In the genomic region with DNA sequence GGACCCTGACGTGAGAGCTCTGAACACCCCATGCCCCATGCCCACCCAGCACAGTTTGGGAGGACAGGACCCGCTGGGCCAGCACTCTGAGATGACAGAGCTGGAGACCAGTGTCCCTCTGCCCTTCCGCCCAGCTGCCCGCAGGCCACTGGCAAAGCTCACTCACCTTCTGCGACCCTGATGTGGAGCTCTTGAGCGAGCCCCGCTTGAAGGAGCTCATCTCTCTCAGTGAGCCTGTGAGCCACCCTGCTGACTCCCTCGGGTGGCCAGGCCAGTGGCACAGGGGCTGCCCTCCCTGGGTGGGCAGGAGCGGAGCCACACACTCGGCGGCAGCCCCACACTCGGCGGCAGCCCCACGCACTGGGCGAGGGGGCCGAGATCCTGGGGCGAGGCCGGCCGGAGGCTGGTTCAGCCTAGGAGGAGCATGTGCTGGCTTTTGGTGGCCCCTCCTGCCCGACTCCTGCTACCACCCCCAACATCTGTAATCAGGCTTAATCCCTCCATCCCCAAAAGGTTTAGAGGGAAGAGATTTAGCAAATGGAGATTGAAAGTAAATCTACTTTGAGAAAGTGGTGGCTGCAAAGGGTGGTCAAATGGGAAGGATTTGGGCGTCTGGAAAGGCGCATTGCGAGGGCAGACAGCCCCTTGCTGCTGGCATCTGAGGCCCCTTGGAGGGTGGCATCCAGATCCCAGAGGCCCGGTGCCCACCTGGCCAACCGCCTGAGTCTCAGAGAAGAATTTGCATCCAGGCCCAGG, we compare ENCODE assay signal across 22 cellular contexts. TPM values are rescaled to one million over a fixed set of nuclear protein-coding genes. Genes with fewer than 3 reads are reported as not detected.
DNase-seq lines count a peak whose midpoint lies in the region; ATAC-seq and TF ChIP-seq lines count a peak whose summit lies in the region.
"Had no signal": no experiment of that assay in that cellular context is flagged by ENCODE, and none has a peak within 500 bp of the region (broad histone marks: within the 10 kb centered on the region; RNA-seq: fewer than 3 reads in every experiment).

No MANE protein-coding gene starts in this region.

- H3K27me3 ChIP-seq in H7 (ENCODE audit: control insufficient read depth, insufficient read depth, low read length) (no peaks in the 10 kb centered on the region), trophoblast cell (ENCODE audit: insufficient read depth, low read length) (no peaks in the 10 kb centered on the region), SK-N-SH (ENCODE audit: insufficient read depth) (no peaks in the 10 kb centered on the region), suprapubic skin (no peaks in the 10 kb centered on the region)
- H3K27me3 ChIP-seq: BLaER1 treated with 17β-estradiol and CSF1 and Interleukin-3, amounts not matched to agents 10 nM and 100 nM had no signal

- no peak for ATAC-seq in left lobe of liver
- ATAC-seq: HCT116, SK-N-SH treated with all-trans-retinoic acid at 6 μM for 48 hours had no signal

- peak overlapping the region; percentile 92 for H2BK12ac ChIP-seq in trophoblast cell (ENCODE audit: low read length)

- no peak for TF ChIP-seq EP300 in SK-N-SH (IDR thresholded peaks at IDR 0.05; ENCODE audit: borderline replicate concordance in 1 of 2, low read depth in 1 of 2, low read length in 1 of 2)
- no peak for TF ChIP-seq EP300 in suprapubic skin (IDR thresholded peaks at IDR 0.05)

- H3K9me3 ChIP-seq in trophoblast cell (ENCODE audit: insufficient read depth, low read depth, low read length) = peaks cover 4% of the 10 kb centered on the region
- no peaks in the 10 kb centered on the region for H3K9me3 ChIP-seq in SK-N-SH
- no peaks in the 10 kb centered on the region for H3K9me3 ChIP-seq in suprapubic skin
- H3K9me3 ChIP-seq: BLaER1 treated with 17β-estradiol and CSF1 and Interleukin-3, amounts not matched to agents 10 nM and 100 nM had no signal

- H3K23ac ChIP-seq in trophoblast cell (ENCODE audit: low read length) = no peak overlapping the region

- no peak overlapping the region for H2BK5ac ChIP-seq in trophoblast cell (ENCODE audit: low read depth, low read length, poor library complexity)

- DNase-seq in D341Med (ENCODE audit: low spot score) (peak; percentile 75), H7 (peak; percentile 38), left lobe of liver (ENCODE audit: low spot score) (peak; percentile 43), trophoblast cell (no peak), inferior parietal cortex (ENCODE audit: extremely low spot score) (no peak), SK-N-SH (no peak), suprapubic skin (ENCODE audit: low spot score in 2 of 2) (no peak)
- DNase-seq: CD4-positive, alpha-beta T cell; GOT3; NCI-H1092 treated with DMSO at 0.1 percent for 48 hours; NCI-H1436; NCI-H187; NCI-H2081 treated with DMSO at 0.1 percent for 48 hours; NCI-H2171; NCI-H226; NCI-H510A treated with DMSO at 0.1 percent for 48 hours had no signal

- no peak overlapping the region for H3K4me3 ChIP-seq in H7 (ENCODE audit: insufficient read depth, low read depth, low read length)
- no peak overlapping the region for H3K4me3 ChIP-seq in trophoblast cell (ENCODE audit: low read depth, low read length)
- H3K4me3 ChIP-seq in SK-N-SH (ENCODE audit: low read depth in 2 of 2, low read length in 1 of 2) = no peak overlapping the region
- no peak overlapping the region for H3K4me3 ChIP-seq in suprapubic skin
- H3K4me3 ChIP-seq: BLaER1 treated with 17β-estradiol and CSF1 and Interleukin-3, amounts not matched to agents 10 nM and 100 nM had no signal

- peak overlapping the region; percentile 62 for H2BK120ac ChIP-seq in trophoblast cell (ENCODE audit: insufficient read depth, low read length, poor library complexity)

- peak overlapping the region; percentile 0 for H4K8ac ChIP-seq in trophoblast cell (ENCODE audit: low read depth, low read length)

- H3K14ac ChIP-seq in trophoblast cell (ENCODE audit: low read length) = peak overlapping the region; percentile 74

- no peaks in the 10 kb centered on the region for H3K9me2 ChIP-seq in SK-N-SH

- TF ChIP-seq CTCF in SK-N-SH (IDR thresholded peaks at IDR 0.05) = no peak
- TF ChIP-seq CTCF in suprapubic skin (IDR thresholded peaks at IDR 0.05) = no peak

- H3K4me2 ChIP-seq in trophoblast cell (ENCODE audit: low read length) (no peak overlapping the region), SK-N-SH (no peak overlapping the region)
- H3K4me2 ChIP-seq: BLaER1 treated with 17β-estradiol and CSF1 and Interleukin-3, amounts not matched to agents 10 nM and 100 nM; KMS-11 had no signal

- no peak for TF ChIP-seq POLR2A in suprapubic skin (IDR thresholded peaks at IDR 0.05)

- CTCF ChIA-PET in SK-N-SH (lab: Yijun Ruan, JAX) = interaction anchor here (2.6 kb wide), 1 partner anchor 32 kb away, joined by 12 read pairs; no protein-coding TSS in a partner anchor

- no peak overlapping the region for H2AFZ ChIP-seq in trophoblast cell (ENCODE audit: insufficient read depth, low read length, poor library complexity)
- H2AFZ ChIP-seq in SK-N-SH (ENCODE audit: low read depth) = no peak overlapping the region

- no peak overlapping the region for H3K27ac ChIP-seq in trophoblast cell (ENCODE audit: low read depth, low read length)
- no peak overlapping the region for H3K27ac ChIP-seq in SK-N-SH (ENCODE audit: low read depth in 2 of 2, low read length in 1 of 2)
- no peak overlapping the region for H3K27ac ChIP-seq in suprapubic skin
- H3K27ac ChIP-seq: BLaER1 treated with 17β-estradiol and CSF1 and Interleukin-3, amounts not matched to agents 10 nM and 100 nM; KMS-11 had no signal

- H4K12ac ChIP-seq in trophoblast cell (ENCODE audit: low read depth, low read length) = no peak overlapping the region

- WGBS in trophoblast cell (ENCODE audit: extremely low coverage, insufficient coverage, insufficient read length) = no CpG with 5 or more reads among the region's 25 CpGs
- 54% methylated on average over 8 of the region's 25 CpGs for WGBS in SK-N-SH (ENCODE audit: low lambda C conversion rate)
- 96% methylated on average over 13 of the region's 25 CpGs for WGBS in suprapubic skin

- no peak overlapping the region for H3K4ac ChIP-seq in trophoblast cell (ENCODE audit: low read depth, low read length)

- no peaks in the 10 kb centered on the region for H3K36me3 ChIP-seq in H7 (replicated peaks; ENCODE audit: control insufficient read depth, insufficient read depth, low read length)
- H3K36me3 ChIP-seq in trophoblast cell (ENCODE audit: control insufficient read depth in 1 of 2, insufficient read depth in 2 of 2, low read length in 2 of 2) = no peaks in the 10 kb centered on the region
- H3K36me3 ChIP-seq in SK-N-SH (replicated peaks in 1 of 2; ENCODE audit: control insufficient read depth in 1 of 2, insufficient read depth in 2 of 2, low read length in 1 of 2) = no peaks in the 10 kb centered on the region
- no peaks in the 10 kb centered on the region for H3K36me3 ChIP-seq in suprapubic skin
- H3K36me3 ChIP-seq: BLaER1 treated with 17β-estradiol and CSF1 and Interleukin-3, amounts not matched to agents 10 nM and 100 nM had no signal

- peak overlapping the region; percentile 48 for H3K18ac ChIP-seq in trophoblast cell (ENCODE audit: low read length)

- H3K4me1 ChIP-seq in trophoblast cell (ENCODE audit: control insufficient read depth in 1 of 2, insufficient read depth in 2 of 2, low read length in 2 of 2) (peaks cover 42 to 44% of the 10 kb centered on the region in 2 experiments), SK-N-SH (ENCODE audit: control insufficient read depth in 1 of 2, insufficient read depth in 2 of 2, low read depth in 1 of 2, low read length in 1 of 2) (peaks cover 0 to 16% of the 10 kb centered on the region in 2 experiments; a peak in 1 of 4 replicates), suprapubic skin (peaks cover 3% of the 10 kb centered on the region)

- H3F3A ChIP-seq in SK-N-SH (replicated peaks; ENCODE audit: insufficient read depth) = no peaks in the 10 kb centered on the region

- TF ChIP-seq RAD21 in SK-N-SH (IDR thresholded peaks at IDR 0.05; ENCODE audit: low read length) = no peak

- H4K91ac ChIP-seq in trophoblast cell (ENCODE audit: low read depth, low read length) = peak overlapping the region; percentile 90

- POLR2A ChIA-PET in SK-N-SH (lab: Yijun Ruan, JAX) = no interaction called here

- peak overlapping the region; percentile 60 for H2AK5ac ChIP-seq in trophoblast cell (ENCODE audit: low read length)

- no peak overlapping the region for H3K9ac ChIP-seq in trophoblast cell (ENCODE audit: low read length)
- H3K9ac ChIP-seq in SK-N-SH = no peak overlapping the region
- H3K9ac ChIP-seq: BLaER1 treated with 17β-estradiol and CSF1 and Interleukin-3, amounts not matched to agents 10 nM and 100 nM; KMS-11 had no signal

- H3K79me2 ChIP-seq in trophoblast cell (ENCODE audit: control insufficient read depth, insufficient read depth, low read length, poor library complexity) = peaks cover 4% of the 10 kb centered on the region
- no peaks in the 10 kb centered on the region for H3K79me2 ChIP-seq in SK-N-SH (ENCODE audit: insufficient read depth)

- no peaks in the 10 kb centered on the region for H4K20me1 ChIP-seq in SK-N-SH (ENCODE audit: insufficient read depth)
- H4K20me1 ChIP-seq: BLaER1 treated with 17β-estradiol and CSF1 and Interleukin-3, amounts not matched to agents 10 nM and 100 nM had no signal

- H3K79me1 ChIP-seq in trophoblast cell (ENCODE audit: low read length) = peaks cover 34% of the 10 kb centered on the region

TF ChIP-seq in SK-N-SH, 30 proteins besides CTCF, POLR2A, EP300 and RAD21 (continues in another document):
- TF ChIP-seq SMC3 (IDR thresholded peaks at IDR 0.05; ENCODE audit: low read depth, low read length) (no peak), GATA2 (CRISPR knock-in tag; IDR thresholded peaks at IDR 0.05) (no peak)
- TF ChIP-seq, protein P1, sequence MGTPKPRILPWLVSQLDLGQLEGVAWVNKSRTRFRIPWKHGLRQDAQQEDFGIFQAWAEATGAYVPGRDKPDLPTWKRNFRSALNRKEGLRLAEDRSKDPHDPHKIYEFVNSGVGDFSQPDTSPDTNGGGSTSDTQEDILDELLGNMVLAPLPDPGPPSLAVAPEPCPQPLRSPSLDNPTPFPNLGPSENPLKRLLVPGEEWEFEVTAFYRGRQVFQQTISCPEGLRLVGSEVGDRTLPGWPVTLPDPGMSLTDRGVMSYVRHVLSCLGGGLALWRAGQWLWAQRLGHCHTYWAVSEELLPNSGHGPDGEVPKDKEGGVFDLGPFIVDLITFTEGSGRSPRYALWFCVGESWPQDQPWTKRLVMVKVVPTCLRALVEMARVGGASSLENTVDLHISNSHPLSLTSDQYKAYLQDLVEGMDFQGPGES (IDR thresholded peaks at IDR 0.05; ENCODE audit: low read depth, low read length) = no peak

RNA-seq across cellular contexts. Expression of a gene that starts 59.4 kb away (rescaled TPM):
- total RNA-seq in H7 (2014; rRNA removed; shearing (Covaris generic)) = 0.48 and 0.89 TPM in 2 replicates
- total RNA-seq in left lobe of liver (0.10 TPM), suprapubic skin (10 to 100 TPM in 2 of 4 donors, 1 to 10 TPM in 2; 5.1 to 15.2 (median 10.2) TPM)
- polyA plus RNA-seq in trophoblast cell (2013) = 0.03 and 0.04 TPM in 2 replicates
- polyA plus RNA-seq in SK-N-SH (2012; rRNA removed) = not detected in 2 replicates
- 0.10 TPM in 1 of 2 replicates, not detected in the other for polyA plus RNA-seq in SK-N-SH (2012; cell fraction: cytosol; rRNA removed)
- polyA plus RNA-seq in SK-N-SH (2012; cell fraction: nucleus; rRNA removed) = 0.12 TPM in 1 of 2 replicates, not detected in the other
- total RNA-seq: A172; CD4-positive, alpha-beta T cell had no signal
- polyA plus RNA-seq: IgD-negative memory B cell had no signal

Comparison
In these comparisons a context has a peak if more than half of its experiments do, and no peak if none do; other contexts are left out.
1. DNase-seq: peak in D341Med (single experiment), H7 (single experiment) and left lobe of liver (single experiment); none in trophoblast cell (0 of 2), inferior parietal cortex (single experiment), SK-N-SH (single experiment) and suprapubic skin (0 of 2).